Comparison of ENCODE assay signal across 29 cellular contexts in the genomic region with DNA sequence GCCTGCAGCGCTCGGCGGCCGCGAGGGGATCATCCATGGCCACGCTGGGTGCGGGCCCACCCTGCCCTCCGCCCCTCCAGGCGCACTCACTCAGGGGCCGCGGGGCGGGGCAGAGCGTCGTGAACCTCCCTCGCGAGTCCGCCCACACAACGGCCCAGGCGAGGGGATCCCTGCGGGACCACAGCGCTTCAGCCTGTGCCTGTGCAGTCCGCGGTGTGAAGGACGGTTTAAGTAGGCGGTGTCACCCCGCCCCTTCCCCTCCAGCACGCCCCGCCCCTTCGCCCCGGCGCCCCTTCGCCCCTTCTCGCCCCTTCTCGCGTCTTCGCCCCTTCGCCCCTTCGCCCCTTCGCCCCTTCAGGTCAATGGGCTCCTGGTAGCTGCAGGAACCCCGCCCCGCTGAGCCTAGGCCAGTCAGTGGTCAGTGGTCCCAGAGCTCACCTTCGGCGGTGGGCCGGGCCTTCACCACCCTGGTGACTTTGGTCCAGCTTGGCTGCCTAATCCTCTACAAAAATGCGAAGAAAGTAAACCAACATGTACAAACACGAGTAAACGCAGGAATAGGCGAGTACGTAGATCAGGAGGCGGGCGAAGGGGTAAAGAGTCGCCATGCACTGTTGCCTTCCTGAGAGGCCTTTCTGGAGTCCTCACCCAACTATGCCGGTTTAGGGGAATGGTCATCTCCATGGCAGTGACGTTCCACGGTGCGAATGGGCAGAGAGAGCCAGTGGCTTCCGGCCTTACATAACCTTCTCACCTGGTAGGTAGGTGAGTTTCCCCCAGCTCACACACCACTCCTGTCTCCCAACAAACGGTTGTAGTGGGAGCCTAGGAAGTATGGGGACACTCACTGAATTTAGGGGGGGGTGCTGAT. TPM values are rescaled to one million over a fixed set of nuclear protein-coding genes. Genes with fewer than 3 reads are reported as not detected.
"Had no signal": no experiment of that assay in that cellular context is flagged by ENCODE, and none has a peak within 500 bp of the region (broad histone marks: within the 10 kb centered on the region; RNA-seq: fewer than 3 reads in every experiment).

No MANE protein-coding gene starts in this region.

- H3K27ac Mint-ChIP-seq: endodermal cell; naive thymus-derived CD8-positive, alpha-beta T cell; neural progenitor cell; progenitor cell of endocrine pancreas had no signal

- H3K27me3 ChIP-seq: hepatocyte, neural progenitor cell, pancreas, upper lobe of left lung, vagina had no signal

- DNase-seq: effector CD4-positive, alpha-beta T cell; endodermal cell; erythroblast; foreskin melanocyte; head of caudate nucleus; left colon; left ventricle myocardium superior; mucosa of descending colon; naive thymus-derived CD8-positive, alpha-beta T cell; occipital lobe; small intestine; stimulated activated CD4-positive, alpha-beta T cell treated with anti-CD3 and anti-CD28 coated beads, Interleukin-4, amount 100 ng/mL, for 1 hour; stimulated activated CD8-positive, alpha-beta memory T cell treated with anti-CD3 and anti-CD28 coated beads, Interleukin-4, amount 100 ng/mL, for 48 hours; stomach; substantia nigra had no signal

- H3K27ac ChIP-seq: coronary artery, hepatocyte, neural progenitor cell, pancreas, stomach, upper lobe of left lung, vagina had no signal

- H3K4me3 ChIP-seq: coronary artery, hepatocyte, lung, mucosa of descending colon, neural progenitor cell, pancreas, stomach, upper lobe of left lung, vagina had no signal

- H3K9me3 ChIP-seq: mucosa of descending colon, pancreas, stomach, upper lobe of left lung, vagina had no signal

- H3K9me3 Mint-ChIP-seq: stimulated activated effector memory CD8-positive, alpha-beta T cell treated with anti-CD3 and anti-CD28 coated beads, Interleukin-12 subunit alpha, Interleukin-12 subunit beta, amount 100 ng/mL, for 72 hours had no signal

- H3K4me1 ChIP-seq: pancreas, stomach, upper lobe of left lung, vagina had no signal

- H3K36me3 ChIP-seq: neural progenitor cell, pancreas, stomach, upper lobe of left lung, vagina had no signal

- H3K4me1 Mint-ChIP-seq: naive thymus-derived CD8-positive, alpha-beta T cell; stimulated activated effector memory CD8-positive, alpha-beta T cell treated with anti-CD3 and anti-CD28 coated beads, Interleukin-12 subunit alpha, Interleukin-12 subunit beta, amount 100 ng/mL, for 72 hours had no signal

- ATAC-seq: left colon; left ventricle myocardium superior; mucosa of descending colon; naive thymus-derived CD8-positive, alpha-beta T cell; pancreas; stimulated activated effector memory CD8-positive, alpha-beta T cell treated with anti-CD3 and anti-CD28 coated beads, Interleukin-12 subunit alpha, Interleukin-12 subunit beta, amount 100 ng/mL, for 72 hours had no signal

- H3K36me3 Mint-ChIP-seq: neural progenitor cell; stimulated activated effector memory CD8-positive, alpha-beta T cell treated with anti-CD3 and anti-CD28 coated beads, Interleukin-12 subunit alpha, Interleukin-12 subunit beta, amount 100 ng/mL, for 72 hours had no signal

- H3K4me3 Mint-ChIP-seq: endodermal cell; naive thymus-derived CD8-positive, alpha-beta T cell; neural progenitor cell; stimulated activated effector memory CD8-positive, alpha-beta T cell treated with anti-CD3 and anti-CD28 coated beads, Interleukin-12 subunit alpha, Interleukin-12 subunit beta, amount 100 ng/mL, for 72 hours had no signal

RNA-seq across cellular contexts. Expression of a gene that starts 19.6 kb away (rescaled TPM):
- total RNA-seq: chondrocyte; dermis microvascular lymphatic vessel endothelial cell; endodermal cell; endothelial cell of umbilical vein; hepatocyte; kidney epithelial cell; left colon; left ventricle myocardium superior; lung; mucosa of descending colon; naive thymus-derived CD8-positive, alpha-beta T cell; occipital lobe; pancreas; progenitor cell of endocrine pancreas; right cardiac atrium; stomach; upper lobe of left lung; vagina had no signal
- polyA plus RNA-seq: endothelial cell of umbilical vein; hepatocyte; lung; naive thymus-derived CD8-positive, alpha-beta T cell; pancreas; right cardiac atrium; small intestine; stomach had no signal
